10 cellular contexts compared by ENCODE assay signal in the genomic region with DNA sequence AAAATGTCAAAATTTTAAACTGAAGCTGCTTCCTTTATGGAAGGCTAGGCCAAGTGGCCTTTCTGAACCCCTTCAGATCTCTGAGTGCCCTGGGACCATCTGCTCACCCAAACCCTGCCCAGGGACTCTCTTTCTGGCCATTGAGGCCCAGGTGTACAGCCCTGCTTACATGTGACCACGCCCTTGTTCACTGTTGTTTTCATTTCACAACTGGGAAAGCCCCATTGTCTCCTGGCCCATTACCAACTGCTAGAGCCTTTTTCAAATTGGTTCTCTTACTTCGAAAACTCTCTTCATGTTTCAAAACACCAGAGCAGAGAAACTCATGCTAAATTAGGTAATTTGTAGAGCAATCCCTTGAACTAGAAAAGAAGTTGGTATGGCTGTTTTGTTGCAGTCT.
A peak's percentile ranks its signal among the peaks of the same experiment; 100 is the strongest.
DNase-seq lines count a peak whose midpoint lies in the region; ATAC-seq, FAIRE-seq and TF ChIP-seq lines count a peak whose summit lies in the region.
"Had no signal": no experiment of that assay in that cellular context is flagged by ENCODE, and none has a peak within 500 bp of the region (broad histone marks: within the 10 kb centered on the region; RNA-seq: fewer than 3 reads in every experiment).

No MANE protein-coding gene starts in this region.

- H3K4me1 ChIP-seq in small intestine (ENCODE audit: control insufficient read depth in 2 of 2, insufficient read depth in 1 of 2, low read depth in 1 of 2, low read length in 1 of 2) = no peaks in the 10 kb centered on the region

- FAIRE-seq in small intestine (lab: Jason Lieb, UNC) (no peak), RCC 7860 (lab: Jason Lieb, UNC) (no peak)

- no peak overlapping the region for H3K27ac ChIP-seq in small intestine (ENCODE audit: low read depth in 1 of 2, low read length in 1 of 2)

- WGBS in small intestine, 3 donors = 23 to 60% (median 36%) methylated on average over 2 of the region's 2 CpGs

- H3K4me3 ChIP-seq in small intestine (ENCODE audit: low read depth in 1 of 2, low read length in 2 of 2) = no peak overlapping the region

- peak; percentile 84 for ATAC-seq in GM19395 (IDR thresholded peaks at IDR 0.05; ENCODE audit: unreplicated experiment)
- peak; percentile 79 for ATAC-seq in HG03159 (IDR thresholded peaks at IDR 0.05; ENCODE audit: unreplicated experiment)
- peak; percentile 28 for ATAC-seq in esophagus mucosa

- no peak for TF ChIP-seq CTCF in GM10248 (IDR thresholded peaks at IDR 0.05; ENCODE audit: control extremely low read depth, extremely low read depth, low read depth, missing control alignments)

- DNase-seq in GM10248 (ENCODE audit: extremely low spot score) (peak; percentile 13), mucosa of gallbladder (ENCODE audit: low spot score) (no peak), small intestine (no peak), RCC 7860 (ENCODE audit: low spot score) (no peak)
- no peak for DNase-seq in stimulated activated CD4-positive, alpha-beta T cell treated with anti-CD3 and anti-CD28 coated beads, Interleukin-2, amount 100 ng/mL, for 48 hours
- DNase-seq: activated naive CD4-positive, alpha-beta T cell treated with anti-CD3 and anti-CD28 coated beads, Interleukin-2, amount 50 U/mL, for 16 hours; NCI-H2029 treated with DMSO at 0.1 percent for 48 hours had no signal

- POLR2A ChIA-PET in GM10248 (lab: Yijun Ruan, JAX) = no interaction called here

- H3K9me3 ChIP-seq in small intestine (ENCODE audit: control insufficient read depth, low read depth) = no peaks in the 10 kb centered on the region

- no peaks in the 10 kb centered on the region for H3K27me3 ChIP-seq in small intestine (ENCODE audit: control insufficient read depth in 2 of 2, insufficient read depth in 2 of 2, low read length in 2 of 2)

- H3K36me3 ChIP-seq in small intestine (ENCODE audit: control insufficient read depth in 2 of 2, insufficient read depth in 2 of 2, low read length in 2 of 2) = no peaks in the 10 kb centered on the region

- CTCF ChIA-PET in GM10248 (lab: Yijun Ruan, JAX) = interaction anchor here (1.4 kb wide), 1 partner anchor 37 kb away, joined by 3 read pairs; no protein-coding TSS in a partner anchor

Comparison
In these comparisons a context has a peak if more than half of its experiments do, and no peak if none do; other contexts are left out.
1. ATAC-seq: peak in every context shown above with its lines; median percentile 84 in GM19395; 79 in HG03159; 28 in esophagus mucosa.